2 cellular contexts compared by ENCODE assay signal in the genomic region with DNA sequence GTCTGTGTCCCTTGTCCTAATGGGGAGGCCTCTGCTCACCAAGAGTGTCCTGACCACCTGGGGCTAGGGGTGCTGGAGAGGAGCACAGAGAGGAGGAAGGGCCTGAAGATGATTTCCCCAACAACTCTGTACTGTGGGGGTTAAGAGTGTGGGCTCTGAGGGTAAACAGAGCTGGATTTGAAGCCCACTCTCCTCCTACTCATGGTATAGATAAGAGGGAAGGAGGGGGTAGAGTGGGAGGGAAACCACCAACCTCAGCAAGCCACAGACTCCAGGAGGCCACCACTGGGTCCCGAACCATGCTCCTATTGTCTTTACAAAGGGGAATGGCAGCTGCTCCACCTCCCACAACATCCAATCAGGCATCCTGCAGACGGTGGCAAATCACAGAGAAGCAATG.
TF ChIP-seq lines count a peak whose summit lies in the region.

No MANE protein-coding gene starts in this region.

TF ChIP-seq in A549, 52 proteins besides CTCF, POLR2A, EP300 and RAD21 (continued from another document):
- TF ChIP-seq, protein P1, sequence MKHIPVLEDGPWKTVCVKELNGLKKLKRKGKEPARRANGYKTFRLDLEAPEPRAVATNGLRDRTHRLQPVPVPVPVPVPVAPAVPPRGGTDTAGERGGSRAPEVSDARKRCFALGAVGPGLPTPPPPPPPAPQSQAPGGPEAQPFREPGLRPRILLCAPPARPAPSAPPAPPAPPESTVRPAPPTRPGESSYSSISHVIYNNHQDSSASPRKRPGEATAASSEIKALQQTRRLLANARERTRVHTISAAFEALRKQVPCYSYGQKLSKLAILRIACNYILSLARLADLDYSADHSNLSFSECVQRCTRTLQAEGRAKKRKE (CRISPR knock-in tag; IDR thresholded peaks at IDR 0.05; ENCODE audit: low read depth) = no peak
- TF ChIP-seq ESRRA (IDR thresholded peaks at IDR 0.05; ENCODE audit: borderline replicate concordance, low read length) (no peak), ZNF302 (CRISPR knock-in tag; IDR thresholded peaks at IDR 0.05) (no peak), HEYL (CRISPR knock-in tag; IDR thresholded peaks at IDR 0.05) (no peak), NFE2L2 (conservative IDR thresholded peaks at IDR 0.05; ENCODE audit: low read length) (no peak), ZFP36 (IDR thresholded peaks at IDR 0.05; ENCODE audit: borderline replicate concordance, partially characterized antibody) (no peak), RFX5 (IDR thresholded peaks at IDR 0.05) (no peak), EHF (CRISPR knock-in tag; IDR thresholded peaks at IDR 0.05) (no peak)

TF ChIP-seq in HepG2, 621 proteins besides CTCF, POLR2A, EP300 and RAD21 (continued from another document):
- TF ChIP-seq, protein P2, sequence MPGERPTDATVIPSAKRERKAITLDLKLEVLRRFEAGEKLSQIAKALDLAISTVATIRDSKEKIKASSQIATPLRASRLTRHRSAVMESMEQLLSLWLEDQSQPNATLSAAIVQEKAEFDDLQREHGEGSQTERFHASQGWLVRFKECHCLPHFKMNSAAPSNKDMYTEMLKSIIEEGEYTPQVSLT (CRISPR knock-in tag; IDR thresholded peaks at IDR 0.05; ENCODE audit: borderline replicate concordance, low read depth) = no peak
- TF ChIP-seq ATM (IDR thresholded peaks at IDR 0.05; ENCODE audit: borderline replicate concordance) = no peak
- no peak for TF ChIP-seq ZNF33A (CRISPR knock-in tag; IDR thresholded peaks at IDR 0.05; ENCODE audit: borderline replicate concordance)
- TF ChIP-seq ZNF615 (CRISPR knock-in tag; IDR thresholded peaks at IDR 0.05; ENCODE audit: borderline replicate concordance) = no peak
- TF ChIP-seq ADNP (CRISPR knock-in tag; IDR thresholded peaks at IDR 0.05) = no peak
